8 cellular contexts compared by ENCODE assay signal in the genomic region with DNA sequence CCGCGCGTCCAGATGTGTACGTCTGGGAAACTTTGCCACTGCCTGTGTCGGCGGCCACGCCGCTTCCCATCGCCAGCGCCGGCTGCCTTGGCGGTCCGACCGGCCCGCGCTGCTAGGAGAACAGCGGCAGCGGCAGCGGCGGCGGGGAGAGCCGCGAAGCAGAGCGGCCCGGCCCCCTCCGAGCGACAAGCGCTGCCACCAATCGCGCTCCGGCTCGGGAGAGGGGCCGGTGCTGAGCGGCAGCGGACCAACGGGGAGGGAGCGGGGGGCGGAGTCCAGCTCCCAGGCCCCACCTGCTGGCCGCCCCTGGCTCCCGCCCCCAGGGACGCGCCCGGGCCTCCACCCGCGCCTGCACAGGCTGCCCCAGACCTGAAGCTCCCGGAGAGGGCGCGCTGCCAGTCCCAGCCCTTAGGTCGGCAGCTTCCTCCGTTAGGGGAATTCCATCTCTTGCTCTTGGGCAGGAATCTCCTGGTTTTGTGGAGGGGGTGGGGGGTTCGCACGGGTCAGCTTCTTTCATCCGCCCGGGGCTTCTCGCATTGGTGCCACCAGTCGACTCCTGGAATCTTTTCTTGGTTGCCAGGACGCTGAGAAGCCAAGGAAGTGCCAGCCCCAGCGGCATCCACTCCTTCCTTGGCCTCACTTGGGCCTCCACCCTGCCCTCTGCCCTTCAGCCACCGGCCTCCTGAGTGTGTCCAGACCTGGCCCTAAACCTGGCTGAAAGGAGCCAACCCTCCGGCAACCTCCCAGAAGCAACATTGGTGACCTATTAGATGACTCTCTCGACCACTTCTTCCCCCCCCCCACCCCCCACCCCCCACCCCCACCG. TPM values are rescaled to one million over a fixed set of nuclear protein-coding genes. Genes with fewer than 3 reads are reported as not detected.
A peak's percentile ranks its signal among the peaks of the same experiment; 100 is the strongest.
DNase-seq lines count a peak whose midpoint lies in the region; ATAC-seq and TF ChIP-seq lines count a peak whose summit lies in the region.

A gene (minus strand): TSS at position 125 of the 826 bp plus-strand sequence.

- H3K9me3 ChIP-seq in NT2/D1 (ENCODE audit: insufficient read depth, low read length) (no peaks in the 10 kb centered on the region), mucosa of rectum (ENCODE audit: control insufficient read depth in 2 of 2, low read length in 2 of 2) (no peaks in the 10 kb centered on the region)

- no peaks in the 10 kb centered on the region for H3K4me1 ChIP-seq in NT2/D1 (ENCODE audit: insufficient read depth, insufficient read length)
- peaks cover 16 to 21% of the 10 kb centered on the region in 2 donors for H3K4me1 ChIP-seq in mucosa of rectum (ENCODE audit: control insufficient read depth in 2 of 2, insufficient read depth in 2 of 2, low read length in 2 of 2)

- peak; percentile 98 for ATAC-seq in GM21381 (IDR thresholded peaks at IDR 0.05; ENCODE audit: unreplicated experiment)

- H3K27ac ChIP-seq in mucosa of rectum (ENCODE audit: low read depth in 2 of 2, low read length in 2 of 2), result peak within 1 kb of the TSS; percentile 49 to 56

- DNase-seq in D341Med (ENCODE audit: low spot score) (peak; percentile 99), HT1080 (ENCODE audit: low read depth) (peak; percentile 93), NT2/D1 (ENCODE audit: low read depth, low spot score) (peak; percentile 82), epithelial cell of proximal tubule (ENCODE audit: low read depth) (no peak)
- DNase-seq in activated T-cell treated with anti-CD3 and anti-CD28 coated beads, Interleukin-2, amount 50 U/mL, for 1 hour, result peak; percentile 54
- DNase-seq in stimulated activated CD8-positive, alpha-beta memory T cell treated with anti-CD3 and anti-CD28 coated beads, Interleukin-4, amount 100 ng/mL, for 24 hours (ENCODE audit: low read depth), result peak; percentile 61

- H3K27me3 ChIP-seq in NT2/D1 (ENCODE audit: insufficient read depth, insufficient read length), result peaks cover 27% of the 10 kb centered on the region
- H3K27me3 ChIP-seq in mucosa of rectum (ENCODE audit: control insufficient read depth in 2 of 2, insufficient read depth in 2 of 2, low read length in 2 of 2), result peaks cover 0 to 22% of the 10 kb centered on the region in 2 donors

- H3K36me3 ChIP-seq in NT2/D1 (ENCODE audit: insufficient read depth, insufficient read length, low read length) (no peaks in the 10 kb centered on the region), mucosa of rectum (ENCODE audit: control insufficient read depth in 2 of 2, insufficient read depth in 2 of 2, low read length in 2 of 2) (no peaks in the 10 kb centered on the region)

- peak within 1 kb of the TSS; percentile 69 for H3K9ac ChIP-seq in NT2/D1 (ENCODE audit: insufficient read length, low read depth)
- peak within 1 kb of the TSS; percentile 18 to 57 for H3K9ac ChIP-seq in mucosa of rectum (ENCODE audit: low read depth in 1 of 2, low read length in 2 of 2)

- peak within 1 kb of the TSS; percentile 71 for H3K4me3 ChIP-seq in NT2/D1 (ENCODE audit: insufficient read length, low read depth)
- peak within 1 kb of the TSS; percentile 72 for H3K4me3 ChIP-seq in epithelial cell of proximal tubule (ENCODE audit: low read depth, low read length)
- H3K4me3 ChIP-seq in mucosa of rectum (ENCODE audit: low read length in 2 of 2), result peak within 1 kb of the TSS; percentile 65 to 78

- TF ChIP-seq CTCF in epithelial cell of proximal tubule (conservative IDR thresholded peaks at IDR 0.05; ENCODE audit: low read depth, low read length), result peak; percentile 49

RNA-seq across cellular contexts. Expression of the gene that starts here (rescaled TPM):
- 12.8 and 13.6 TPM in 2 replicates for total RNA-seq in HT1080 (2014; rRNA removed; shearing (Covaris generic))
- 0.95 and 0.99 TPM in 2 replicates for polyA plus RNA-seq in HT1080 (2015; cell fraction: cytosol; rRNA removed)
- 0.36 and 0.40 TPM in 2 replicates for polyA plus RNA-seq in HT1080 (2015; cell fraction: nucleus; rRNA removed)
- total RNA-seq in epithelial cell of proximal tubule, result 7.0 and 7.8 TPM in 2 replicates
